15 cellular contexts compared by ENCODE assay signal in the genomic region with DNA sequence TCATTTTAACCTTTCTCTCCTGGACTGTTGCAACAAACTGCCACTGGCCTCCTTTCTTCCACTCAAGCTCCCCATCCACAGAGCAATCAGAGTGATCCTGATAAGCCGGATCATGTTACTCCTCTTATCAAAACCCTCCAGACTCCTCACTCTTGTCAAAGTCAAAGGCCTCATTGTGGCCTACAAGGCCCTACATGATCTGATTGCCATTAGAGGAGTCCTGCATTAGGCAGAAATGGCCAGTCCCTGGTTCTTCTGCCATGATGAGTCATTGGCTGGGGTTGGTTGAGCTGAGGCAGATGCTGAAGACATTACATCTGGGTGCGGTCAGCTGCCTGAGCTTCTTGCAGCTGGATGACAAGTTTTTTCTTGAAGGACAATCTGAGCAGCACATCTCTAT.
"Had no signal": no experiment of that assay in that cellular context is flagged by ENCODE, and none has a peak within 500 bp of the region (broad histone marks: within the 10 kb centered on the region; RNA-seq: fewer than 3 reads in every experiment).

No MANE protein-coding gene starts in this region.

- ATAC-seq: activated CD8-positive, alpha-beta T cell treated with anti-CD3 and anti-CD28 coated beads, Interleukin-2, amount 10 ng/mL, durations not matched to agents 7 days and 5 days; activated naive CD4-positive, alpha-beta T cell treated with anti-CD3 and anti-CD28 coated beads, Interleukin-2, amount 50 U/mL, for 72 hours; activated T-cell treated with anti-CD3 and anti-CD28 coated beads, Interleukin-2, amount 50 U/mL, for 72 hours; foreskin keratinocyte; psoas muscle; right lobe of liver; T-cell had no signal

- H3K27ac ChIP-seq: esophagus squamous epithelium, foreskin keratinocyte, psoas muscle, right lobe of liver, suprapubic skin had no signal

- H3K4me1 ChIP-seq: esophagus squamous epithelium, foreskin keratinocyte, psoas muscle, right lobe of liver, suprapubic skin had no signal

- H3K36me3 ChIP-seq: esophagus squamous epithelium, right lobe of liver, suprapubic skin had no signal

- H3K9me3 ChIP-seq: esophagus squamous epithelium, psoas muscle, right lobe of liver, suprapubic skin had no signal

- H3K4me3 ChIP-seq: esophagus squamous epithelium, psoas muscle, right lobe of liver, suprapubic skin had no signal

- DNase-seq: activated B cell treated with CpG ODN at 0.5 μM for 24 hours; activated CD4-positive, alpha-beta T cell treated with anti-CD3 and anti-CD28 coated beads, Interleukin-2, amount 10 ng/mL, durations not matched to agents 24 days and 14 days; activated CD8-positive, alpha-beta memory T cell treated with anti-CD3 and anti-CD28 coated beads, Interleukin-2, amount 50 U/mL, for 4 hours; activated CD8-positive, alpha-beta T cell treated with anti-CD3 and anti-CD28 coated beads, Interleukin-2, amount 10 ng/mL, durations not matched to agents 7 days and 5 days; activated gamma-delta T cell; activated T-cell treated with anti-CD3 and anti-CD28 coated beads, Interleukin-2, amount 50 U/mL, for 72 hours; caudate nucleus; esophagus squamous epithelium; foreskin keratinocyte; glutamatergic neuron; psoas muscle; right lobe of liver; T-cell had no signal
